1 cellular context compared by ENCODE assay signal in genomic region chr11:65604258-65604657, GRCh38.
TF ChIP-seq lines count a peak whose summit lies in the region.

No MANE protein-coding gene starts in this region.

TF ChIP-seq in HepG2, 621 proteins besides CTCF, POLR2A, EP300 and RAD21:
- TF ChIP-seq ZBTB7B (CRISPR knock-in tag; IDR thresholded peaks at IDR 0.05) = no peak
- no peak for TF ChIP-seq ATF7 (IDR thresholded peaks at IDR 0.05)
- TF ChIP-seq ATF7 (CRISPR knock-in tag; IDR thresholded peaks at IDR 0.05) = no peak
- TF ChIP-seq ZNF546 (CRISPR knock-in tag; conservative IDR thresholded peaks at IDR 0.05) = no peak
- no peak for TF ChIP-seq FOXO1 (CRISPR knock-in tag; IDR thresholded peaks at IDR 0.05)
- TF ChIP-seq ZNF276 (CRISPR knock-in tag; IDR thresholded peaks at IDR 0.05; ENCODE audit: low read depth) = no peak
- no peak for TF ChIP-seq ZNF850 (CRISPR knock-in tag; conservative IDR thresholded peaks at IDR 0.05)
- TF ChIP-seq ZNF777 (CRISPR knock-in tag; IDR thresholded peaks at IDR 0.05) = no peak
- TF ChIP-seq ZIK1 (CRISPR knock-in tag; IDR thresholded peaks at IDR 0.05; ENCODE audit: borderline replicate concordance, low read depth) = no peak
- no peak for TF ChIP-seq TOPORS (CRISPR knock-in tag; IDR thresholded peaks at IDR 0.05)
- TF ChIP-seq ZNF746 (CRISPR knock-in tag; IDR thresholded peaks at IDR 0.05) = no peak
- TF ChIP-seq MAFG (CRISPR knock-in tag; IDR thresholded peaks at IDR 0.05) = no peak
